42 cellular contexts compared by ENCODE assay signal in genomic region chr5:152388610-152389009, GRCh38. TPM values are rescaled to one million over a fixed set of nuclear protein-coding genes. Genes with fewer than 3 reads are reported as not detected.
"Had no signal": no experiment of that assay in that cellular context is flagged by ENCODE, and none has a peak within 500 bp of the region (broad histone marks: within the 10 kb centered on the region; RNA-seq: fewer than 3 reads in every experiment).

No MANE protein-coding gene starts in this region.

- H3K27me3 ChIP-seq: adrenal gland, ascending aorta, body of pancreas, brain microvascular endothelial cell, breast epithelium, cardiac muscle cell had no signal

- H3K9me3 Mint-ChIP-seq: activated naive CD4-positive, alpha-beta T cell treated with anti-CD3 and anti-CD28 coated beads, Interleukin-2, amount 10 ng/mL, durations not matched to agents 7 days and 5 days; activated naive CD8-positive, alpha-beta T cell treated with anti-CD3 and anti-CD28 coated beads, Interleukin-2, amount 50 U/mL, for 24 hours; activated T-helper 1 cell treated with anti-CD3 and anti-CD28 coated beads, Interleukin-12 subunit alpha, Interleukin-12 subunit beta, Interleukin-2, Interleukin-4 antibody, amounts not matched to agents 30 ng/mL and 10 ng/mL and 1 ng/mL, durations not matched to agents 14 hours and 24 hours and 36 hours; activated T-helper 17 cell treated with anti-CD3 and anti-CD28 coated beads, Interleukin-2, amount 50 U/mL, for 72 hours; activated T-helper 2 cell treated with anti-CD3 and anti-CD28 coated beads, Interferon-gamma antibody, Interleukin-2, Interleukin-4, amounts not matched to agents 10 μg/mL and 5 μg/mL and 100 μg/mL, durations not matched to agents 14 hours and 24 hours and 36 hours; central memory CD8-positive, alpha-beta T cell had no signal

- H3K4me1 Mint-ChIP-seq: activated naive CD4-positive, alpha-beta T cell treated with anti-CD3 and anti-CD28 coated beads, Interleukin-2, amount 10 ng/mL, durations not matched to agents 7 days and 5 days; activated naive CD4-positive, alpha-beta T cell treated with anti-CD3 and anti-CD28 coated beads, Interleukin-2, amount 50 U/mL, for 24 hours; activated naive CD8-positive, alpha-beta T cell treated with anti-CD3 and anti-CD28 coated beads for 36 hours; activated naive CD8-positive, alpha-beta T cell treated with anti-CD3 and anti-CD28 coated beads, Interleukin-2, amount 10 ng/mL, durations not matched to agents 7 days and 5 days; activated naive CD8-positive, alpha-beta T cell treated with anti-CD3 and anti-CD28 coated beads, Interleukin-2, amount 50 U/mL, for 24 hours; activated T-helper 17 cell treated with anti-CD3 and anti-CD28 coated beads, Interleukin-2, amount 50 U/mL, for 72 hours; central memory CD8-positive, alpha-beta T cell had no signal

- DNase-seq: activated effector memory CD4-positive, alpha-beta T cell treated with anti-CD3 and anti-CD28 coated beads, Interleukin-2, amount 50 U/mL, for 16 hours; activated effector memory CD4-positive, alpha-beta T cell treated with Interleukin-2 at 50 U/mL for 16 hours; activated gamma-delta T cell; activated gamma-delta T cell treated with Interleukin-2 at 50 U/mL for 16 hours; activated naive CD4-positive, alpha-beta T cell; activated naive CD4-positive, alpha-beta T cell treated with anti-CD3 and anti-CD28 coated beads, Interleukin-2, amount 10 ng/mL, durations not matched to agents 7 days and 5 days; activated naive CD4-positive, alpha-beta T cell treated with anti-CD3 and anti-CD28 coated beads, Interleukin-2, amount 50 U/mL, for 16 hours; activated naive CD4-positive, alpha-beta T cell treated with Interleukin-2 at 50 U/mL for 16 hours; activated naive CD8-positive, alpha-beta T cell treated with anti-CD3 and anti-CD28 coated beads for 36 hours; activated naive CD8-positive, alpha-beta T cell treated with anti-CD3 and anti-CD28 coated beads, Interleukin-2, amount 10 ng/mL, durations not matched to agents 7 days and 5 days; activated naive CD8-positive, alpha-beta T cell treated with anti-CD3 and anti-CD28 coated beads, Interleukin-2, amount 50 U/mL, for 24 hours; activated T-cell treated with anti-CD3 and anti-CD28 coated beads, Interleukin-2, amount 50 U/mL, for 1 hour; activated T-cell treated with anti-CD3 and anti-CD28 coated beads, Interleukin-2, amount 50 U/mL, for 24 hours; activated T-cell treated with anti-CD3 and anti-CD28 coated beads, Interleukin-2, amount 50 U/mL, for 4 hours; activated T-cell treated with anti-CD3 and anti-CD28 coated beads, Interleukin-2, amount 50 U/mL, for 48 hours; activated T-cell treated with anti-CD3 and anti-CD28 coated beads, Interleukin-2, amount 50 U/mL, for 72 hours; adrenal gland; amniotic stem cell; amygdala; anterior cingulate cortex; aorta; body of pancreas; brain microvascular endothelial cell; caudate nucleus; central memory CD4-positive, alpha-beta T cell; cerebellar nuclear complex had no signal

- H3K27ac ChIP-seq: adrenal gland, ascending aorta, body of pancreas, brain microvascular endothelial cell, breast epithelium, cardiac muscle cell had no signal

- H3K4me3 ChIP-seq: adrenal gland, ascending aorta, body of pancreas, breast epithelium, cardiac muscle cell had no signal

- H3K4me3 Mint-ChIP-seq: activated naive CD4-positive, alpha-beta T cell treated with anti-CD3 and anti-CD28 coated beads, Interleukin-2, amount 10 ng/mL, durations not matched to agents 7 days and 5 days; activated naive CD4-positive, alpha-beta T cell treated with anti-CD3 and anti-CD28 coated beads, Interleukin-2, amount 50 U/mL, for 24 hours; activated naive CD8-positive, alpha-beta T cell; activated naive CD8-positive, alpha-beta T cell treated with anti-CD3 and anti-CD28 coated beads for 36 hours; activated naive CD8-positive, alpha-beta T cell treated with anti-CD3 and anti-CD28 coated beads, Interleukin-2, amount 10 ng/mL, durations not matched to agents 7 days and 5 days; activated naive CD8-positive, alpha-beta T cell treated with anti-CD3 and anti-CD28 coated beads, Interleukin-2, amount 50 U/mL, for 24 hours; activated T-cell treated with anti-CD3 and anti-CD28 coated beads, Interleukin-2, amount 50 U/mL, for 24 hours; activated T-cell treated with anti-CD3 and anti-CD28 coated beads, Interleukin-2, amount 50 U/mL, for 4 hours; activated T-cell treated with anti-CD3 and anti-CD28 coated beads, Interleukin-2, amount 50 U/mL, for 72 hours; activated T-helper 1 cell treated with anti-CD3 and anti-CD28 coated beads, Interleukin-12 subunit alpha, Interleukin-12 subunit beta, Interleukin-2, Interleukin-4 antibody, amounts not matched to agents 30 ng/mL and 10 ng/mL and 1 ng/mL, durations not matched to agents 14 hours and 24 hours and 36 hours; activated T-helper 17 cell treated with anti-CD3 and anti-CD28 coated beads, Interleukin-2, amount 50 U/mL, for 72 hours; brain; central memory CD8-positive, alpha-beta T cell had no signal

- H3K27me3 Mint-ChIP-seq: activated naive CD4-positive, alpha-beta T cell treated with anti-CD3 and anti-CD28 coated beads, Interleukin-2, amount 10 ng/mL, durations not matched to agents 7 days and 5 days; activated naive CD8-positive, alpha-beta T cell treated with anti-CD3 and anti-CD28 coated beads for 36 hours; activated naive CD8-positive, alpha-beta T cell treated with anti-CD3 and anti-CD28 coated beads, Interleukin-2, amount 50 U/mL, for 24 hours; activated T-cell treated with anti-CD3 and anti-CD28 coated beads, Interleukin-2, amount 50 U/mL, for 24 hours; brain had no signal

- H3K36me3 ChIP-seq: adrenal gland, ascending aorta, brain microvascular endothelial cell, breast epithelium, cardiac muscle cell had no signal

- H3K4me1 ChIP-seq: adrenal gland, ascending aorta, body of pancreas, breast epithelium had no signal

- H3K36me3 Mint-ChIP-seq: activated naive CD4-positive, alpha-beta T cell treated with anti-CD3 and anti-CD28 coated beads, Interleukin-2, amount 10 ng/mL, durations not matched to agents 7 days and 5 days; activated naive CD4-positive, alpha-beta T cell treated with anti-CD3 and anti-CD28 coated beads, Interleukin-2, amount 50 U/mL, for 24 hours; activated naive CD4-positive, alpha-beta T cell treated with anti-CD3 and anti-CD28 coated beads, Interleukin-2, amount 50 U/mL, for 72 hours; activated naive CD8-positive, alpha-beta T cell; activated naive CD8-positive, alpha-beta T cell treated with anti-CD3 and anti-CD28 coated beads for 36 hours; activated naive CD8-positive, alpha-beta T cell treated with anti-CD3 and anti-CD28 coated beads, Interleukin-2, amount 10 ng/mL, durations not matched to agents 7 days and 5 days; brain had no signal

- ATAC-seq: activated naive CD4-positive, alpha-beta T cell treated with anti-CD3 and anti-CD28 coated beads, Interleukin-2, amount 50 U/mL, for 72 hours; activated naive CD8-positive, alpha-beta T cell treated with anti-CD3 and anti-CD28 coated beads, Interleukin-2, amount 50 U/mL, for 24 hours; activated T-cell treated with anti-CD3 and anti-CD28 coated beads, Interleukin-2, amount 50 U/mL, for 4 hours; activated T-cell treated with anti-CD3 and anti-CD28 coated beads, Interleukin-2, amount 50 U/mL, for 72 hours; activated T-helper 17 cell treated with anti-CD3 and anti-CD28 coated beads, Interleukin-2, amount 50 U/mL, for 72 hours; body of pancreas had no signal

- H3K27ac Mint-ChIP-seq: activated naive CD4-positive, alpha-beta T cell treated with anti-CD3 and anti-CD28 coated beads, Interleukin-2, amount 10 ng/mL, durations not matched to agents 7 days and 5 days; activated naive CD4-positive, alpha-beta T cell treated with anti-CD3 and anti-CD28 coated beads, Interleukin-2, amount 50 U/mL, for 24 hours; activated naive CD4-positive, alpha-beta T cell treated with anti-CD3 and anti-CD28 coated beads, Interleukin-2, amount 50 U/mL, for 72 hours; activated naive CD8-positive, alpha-beta T cell; activated naive CD8-positive, alpha-beta T cell treated with anti-CD3 and anti-CD28 coated beads for 36 hours; activated naive CD8-positive, alpha-beta T cell treated with anti-CD3 and anti-CD28 coated beads, Interleukin-2, amount 10 ng/mL, durations not matched to agents 7 days and 5 days; activated naive CD8-positive, alpha-beta T cell treated with anti-CD3 and anti-CD28 coated beads, Interleukin-2, amount 50 U/mL, for 24 hours; activated T-cell treated with anti-CD3 and anti-CD28 coated beads, Interleukin-2, amount 50 U/mL, for 24 hours; activated T-cell treated with anti-CD3 and anti-CD28 coated beads, Interleukin-2, amount 50 U/mL, for 72 hours; activated T-helper 1 cell treated with anti-CD3 and anti-CD28 coated beads, Interleukin-12 subunit alpha, Interleukin-12 subunit beta, Interleukin-2, Interleukin-4 antibody, amounts not matched to agents 30 ng/mL and 10 ng/mL and 1 ng/mL, durations not matched to agents 14 hours and 24 hours and 36 hours; activated T-helper 17 cell treated with anti-CD3 and anti-CD28 coated beads, Interleukin-2, amount 50 U/mL, for 72 hours; activated T-helper 2 cell treated with anti-CD3 and anti-CD28 coated beads, Interferon-gamma antibody, Interleukin-2, Interleukin-4, amounts not matched to agents 10 μg/mL and 5 μg/mL and 100 μg/mL, durations not matched to agents 14 hours and 24 hours and 36 hours; brain had no signal

- H3K9me3 ChIP-seq: adrenal gland, body of pancreas, breast epithelium had no signal

RNA-seq across cellular contexts. Expression of gene NMUR2, which starts 16.5 kb away (rescaled TPM):
- total RNA-seq: activated naive CD4-positive, alpha-beta T cell treated with anti-CD3 and anti-CD28 coated beads, Interleukin-2, amount 50 U/mL, for 72 hours; activated naive CD8-positive, alpha-beta T cell treated with anti-CD3 and anti-CD28 coated beads for 36 hours; activated naive CD8-positive, alpha-beta T cell treated with anti-CD3 and anti-CD28 coated beads, Interleukin-2, amount 10 ng/mL, durations not matched to agents 7 days and 5 days; activated T-cell treated with anti-CD3 and anti-CD28 coated beads, Interleukin-2, amount 50 U/mL, for 4 hours; activated T-cell treated with anti-CD3 and anti-CD28 coated beads, Interleukin-2, amount 50 U/mL, for 72 hours; activated T-helper 1 cell treated with anti-CD3 and anti-CD28 coated beads, Interleukin-12 subunit alpha, Interleukin-12 subunit beta, Interleukin-2, Interleukin-4 antibody, amounts not matched to agents 30 ng/mL and 10 ng/mL and 1 ng/mL, durations not matched to agents 14 hours and 24 hours and 36 hours; activated T-helper 17 cell treated with anti-CD3 and anti-CD28 coated beads, Interleukin-2, amount 50 U/mL, for 72 hours; activated T-helper 2 cell treated with anti-CD3 and anti-CD28 coated beads, Interferon-gamma antibody, Interleukin-2, Interleukin-4, amounts not matched to agents 10 μg/mL and 5 μg/mL and 100 μg/mL, durations not matched to agents 14 hours and 24 hours and 36 hours; adrenal gland; aorta; ascending aorta; astrocyte; body of pancreas; bronchial epithelial cell; cardiac muscle cell; cardiac septum; cerebellum; chondrocyte had no signal
- polyA plus RNA-seq: aorta, cardiac muscle cell had no signal
